30 cellular contexts compared by ENCODE assay signal in the genomic region with DNA sequence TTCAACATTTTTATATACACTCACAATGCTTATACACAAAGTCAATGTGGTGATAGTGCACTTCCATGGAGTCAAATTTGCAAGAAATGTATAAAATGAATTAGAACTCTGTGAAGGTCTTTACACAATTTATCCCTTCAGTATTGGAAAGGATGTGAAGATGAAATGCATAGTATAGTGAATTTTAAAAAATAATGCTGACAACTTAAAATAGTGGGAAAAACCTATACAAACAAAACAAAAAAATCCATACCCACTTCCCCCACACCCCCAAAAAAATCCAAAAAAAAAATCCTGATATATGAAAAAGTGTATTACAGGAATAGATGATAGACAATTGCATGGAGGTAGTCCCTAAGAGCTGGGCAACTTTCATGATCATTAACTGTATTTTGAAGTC.
"Had no signal": no experiment of that assay in that cellular context is flagged by ENCODE, and none has a peak within 500 bp of the region (broad histone marks: within the 10 kb centered on the region; RNA-seq: fewer than 3 reads in every experiment).

No MANE protein-coding gene starts in this region.

- H3K4me3 Mint-ChIP-seq: T-cell had no signal

- H3K36me3 ChIP-seq: SJCRH30 had no signal

- H3K4me3 ChIP-seq: PC-9, SJCRH30, SK-N-MC had no signal

- H3K27ac ChIP-seq: PC-9, RWPE1, SJCRH30, SK-N-MC had no signal

- H3K27me3 ChIP-seq: SJCRH30 had no signal

- ATAC-seq: Panc1, Right ventricle myocardium inferior, SK-N-SH treated with all-trans-retinoic acid at 6 μM for 48 hours, T-cell had no signal

- H3K27ac Mint-ChIP-seq: T-cell had no signal

- H3K4me2 ChIP-seq: PC-9 had no signal

- DNase-seq: MM.1S, MV-4-11, NCI-H1092, NCI-H1105, NCI-H1417 treated with DMSO at 0.1 percent for 48 hours, NCI-H1436 treated with DMSO at 0.1 percent for 48 hours, NCI-H1694 treated with DMSO at 0.1 percent for 48 hours, NCI-H187 treated with DMSO at 0.1 percent for 48 hours, NCI-H2029, NCI-H2081, NCI-H2171 treated with DMSO at 0.1 percent for 48 hours, NCI-H226, NCI-H446 treated with DMSO at 0.1 percent for 48 hours, NCI-H510A, NCI-H524, NCI-H526, NCI-H69, NCI-H748 treated with DMSO at 0.1 percent for 48 hours, NCI-H82, PC-9, SHP77, SIG-M5, SJCRH30, T-cell had no signal

- H2AFZ ChIP-seq: PC-9 had no signal

- FAIRE-seq: RCC 7860 had no signal

- H3K36me3 Mint-ChIP-seq: T-cell had no signal
